In the genomic region with DNA sequence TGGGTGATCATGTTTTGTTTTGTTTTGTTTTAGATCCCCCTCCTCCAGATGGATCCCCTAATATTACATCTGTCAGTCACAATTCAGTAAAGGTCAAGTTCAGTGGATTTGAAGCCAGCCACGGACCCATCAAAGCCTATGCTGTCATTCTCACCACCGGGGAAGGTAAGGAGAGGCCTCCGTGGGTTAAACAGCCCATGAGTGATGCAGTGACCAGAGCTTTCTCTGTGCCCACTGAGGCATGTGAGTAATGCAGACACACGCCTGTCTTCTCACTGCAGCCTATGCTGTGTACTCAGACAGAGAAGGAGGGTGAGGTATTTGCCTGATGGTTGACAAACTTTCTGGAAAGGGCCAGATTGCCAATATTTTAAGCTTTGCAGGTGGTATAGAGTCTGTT, we compare ENCODE assay signal across 22 cellular contexts.
DNase-seq lines count a peak whose midpoint lies in the region; ATAC-seq and TF ChIP-seq lines count a peak whose summit lies in the region.
"Had no signal": no experiment of that assay in that cellular context is flagged by ENCODE, and none has a peak within 500 bp of the region (broad histone marks: within the 10 kb centered on the region; RNA-seq: fewer than 3 reads in every experiment).

No MANE protein-coding gene starts in this region.

- intact Hi-C loops in sciatic nerve (cut with DNase I), result no loop called here

- no peaks in the 10 kb centered on the region for H3K4me1 ChIP-seq in neural progenitor cell
- H3K4me1 ChIP-seq: SJSA1 had no signal

- no peaks in the 10 kb centered on the region for H3K79me2 ChIP-seq in neural progenitor cell (ENCODE audit: low read depth)

- H3K36me3 Mint-ChIP-seq in HFFc6 (ENCODE audit: low read depth) (peaks cover 44% of the 10 kb centered on the region), neural progenitor cell (peaks cover 32% of the 10 kb centered on the region)

- H3K36me3 ChIP-seq in neural progenitor cell, result no peaks in the 10 kb centered on the region

- no peaks in the 10 kb centered on the region for H3F3A ChIP-seq in neural progenitor cell (ENCODE audit: low read depth)

- ATAC-seq in HG03457 (IDR thresholded peaks at IDR 0.05; ENCODE audit: unreplicated experiment) (no peak), sciatic nerve (no peak)
- ATAC-seq: A549 had no signal

- H3K27ac ChIP-seq in neural progenitor cell, result no peak overlapping the region
- H3K27ac ChIP-seq: A549, C4-2B, HL-60, KMS-11, SJSA1 had no signal

- no peak for TF ChIP-seq CTCF in HFFc6 (IDR thresholded peaks at IDR 0.05)
- no peak for TF ChIP-seq CTCF in neural progenitor cell (IDR thresholded peaks at IDR 0.05)

- H3K9me3 ChIP-seq in neural progenitor cell (ENCODE audit: low read depth), result no peaks in the 10 kb centered on the region
- H3K9me3 ChIP-seq: A549, SJSA1 had no signal

- no peaks in the 10 kb centered on the region for H3K27me3 ChIP-seq in neural progenitor cell
- H3K27me3 ChIP-seq: SJSA1 had no signal

- H3K4me1 Mint-ChIP-seq in HFFc6 (ENCODE audit: low read depth) (peaks cover 35% of the 10 kb centered on the region), neural progenitor cell (peaks cover 23% of the 10 kb centered on the region)

- H3K4me3 Mint-ChIP-seq in HFFc6 (no peak overlapping the region), neural progenitor cell (no peak overlapping the region)
- H3K4me3 Mint-ChIP-seq: B cell, IgD-negative memory B cell had no signal

- H2AFZ ChIP-seq in neural progenitor cell (replicated peaks), result no peak overlapping the region

- no peak for DNase-seq in HFFc6
- DNase-seq in glomerular visceral epithelial cell (ENCODE audit: extremely low spot score), result peak; percentile 25
- peak; percentile 21 for DNase-seq in neural progenitor cell (ENCODE audit: low spot score)
- no peak for DNase-seq in NCI-H69 (lab: John Stamatoyannopoulos, UW)
- DNase-seq in sciatic nerve (ENCODE audit: low spot score), result no peak
- no peak for DNase-seq in central memory CD4-positive, alpha-beta T cell
- DNase-seq: DMS153, GOT3, HCEC 1CT, MM.1S, NCI-H2029, NCI-H526 treated with DMSO at 0.1 percent for 48 hours, Right ventricle myocardium superior, RPMI8226 had no signal

- H3K9me3 Mint-ChIP-seq in HFFc6 (no peaks in the 10 kb centered on the region), neural progenitor cell (no peaks in the 10 kb centered on the region)
- H3K9me3 Mint-ChIP-seq: IgD-negative memory B cell had no signal

- no peak overlapping the region for H3K4me3 ChIP-seq in neural progenitor cell
- H3K4me3 ChIP-seq: A549, SJSA1 had no signal

- no peak overlapping the region for H3K4me2 ChIP-seq in neural progenitor cell
- H3K4me2 ChIP-seq: A549, KMS-11 had no signal

- no peaks in the 10 kb centered on the region for H4K20me1 ChIP-seq in neural progenitor cell (ENCODE audit: low read depth)

- no peak overlapping the region for H3K9ac ChIP-seq in neural progenitor cell
- H3K9ac ChIP-seq: KMS-11 had no signal

- H3K27ac Mint-ChIP-seq in HFFc6 (peak overlapping the region; percentile 30; the same call in 1 of the 2 replicates), neural progenitor cell (no peak overlapping the region)
- H3K27ac Mint-ChIP-seq: B cell had no signal

- no peaks in the 10 kb centered on the region; the same call in 1 of the 2 replicates for H3K27me3 Mint-ChIP-seq in HFFc6 (ENCODE audit: insufficient read depth)
- no peaks in the 10 kb centered on the region for H3K27me3 Mint-ChIP-seq in neural progenitor cell (ENCODE audit: insufficient read depth, low read depth)
- H3K27me3 Mint-ChIP-seq: B cell, IgD-negative memory B cell had no signal

Comparison
In these comparisons a context has a peak if more than half of its experiments do, and no peak if none do; other contexts are left out.
1. DNase-seq: peak in glomerular visceral epithelial cell (single experiment) and neural progenitor cell (single experiment); none in HFFc6 (single experiment), NCI-H69 (single experiment), sciatic nerve (single experiment) and central memory CD4-positive, alpha-beta T cell (single experiment).